ENCODE assay signal across 8 cellular contexts in the genomic region with DNA sequence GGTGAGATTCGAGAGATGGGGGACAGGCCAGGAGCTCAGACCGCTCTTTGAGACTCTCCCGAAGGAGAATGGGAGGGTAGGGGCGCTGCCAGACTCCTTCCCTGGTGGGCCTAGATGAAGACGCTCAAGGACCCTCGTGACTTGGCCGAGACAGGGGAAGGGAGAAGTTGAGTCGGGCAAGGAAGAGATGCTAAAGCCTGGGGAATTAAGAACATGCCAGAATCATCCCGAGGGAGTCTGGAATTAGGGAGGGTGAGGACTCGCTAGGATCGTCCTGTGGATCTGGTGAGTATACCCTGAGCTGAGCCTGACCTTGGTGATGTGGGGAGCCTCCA. TPM values are rescaled to one million over a fixed set of nuclear protein-coding genes. Genes with fewer than 3 reads are reported as not detected.
DNase-seq lines count a peak whose midpoint lies in the region; ATAC-seq and TF ChIP-seq lines count a peak whose summit lies in the region.

No MANE protein-coding gene starts in this region.

- no peak for DNase-seq in left ventricle myocardium inferior
- DNase-seq in Right ventricle myocardium superior, result no peak
- no peak for DNase-seq in ascending aorta (ENCODE audit: low spot score in 2 of 2)
- no peak for DNase-seq in mesendoderm
- no peak for DNase-seq in body of pancreas
- DNase-seq in thyroid gland, result no peak

- no peak for TF ChIP-seq POLR2A in body of pancreas (IDR thresholded peaks at IDR 0.05)
- no peak for TF ChIP-seq POLR2A in thyroid gland (IDR thresholded peaks at IDR 0.05)

- H3K27me3 ChIP-seq in left ventricle myocardium inferior (ENCODE audit: low read depth) (no peaks in the 10 kb centered on the region), ascending aorta (no peaks in the 10 kb centered on the region), mesendoderm (ENCODE audit: insufficient read depth, low read length, poor library complexity) (no peaks in the 10 kb centered on the region), body of pancreas (no peaks in the 10 kb centered on the region), thyroid gland (no peaks in the 10 kb centered on the region)

- H3K36me3 ChIP-seq in left ventricle myocardium inferior, result peaks cover 35% of the 10 kb centered on the region
- peaks cover 35 to 36% of the 10 kb centered on the region in 2 donors for H3K36me3 ChIP-seq in ascending aorta
- peaks cover 18% of the 10 kb centered on the region for H3K36me3 ChIP-seq in mesendoderm (ENCODE audit: control insufficient read depth, insufficient read depth, low read length)
- H3K36me3 ChIP-seq in urinary bladder (ENCODE audit: insufficient read depth), result peaks cover 2% of the 10 kb centered on the region
- H3K36me3 ChIP-seq in body of pancreas (replicated peaks in 1 of 2; ENCODE audit: insufficient read depth in 1 of 2, low read depth in 2 of 2), result peaks cover 0 to 16% of the 10 kb centered on the region in 2 donors
- H3K36me3 ChIP-seq in thyroid gland, result peaks cover 23 to 31% of the 10 kb centered on the region in 2 donors

- H3K79me1 ChIP-seq in mesendoderm (ENCODE audit: low read length), result peaks cover 12% of the 10 kb centered on the region

- peak overlapping the region; percentile 99 for H2AK5ac ChIP-seq in mesendoderm (ENCODE audit: low read length)

- ATAC-seq in Right ventricle myocardium superior (ENCODE audit: poor library complexity) (no peak), body of pancreas (no peak)
- no peak for ATAC-seq in activated CD4-positive, CD25-positive, alpha-beta regulatory T cell treated with anti-CD3 and anti-CD28 coated beads, Interleukin-2, amount 50 U/mL, for 24 hours

- TF ChIP-seq CTCF in left ventricle myocardium inferior (IDR thresholded peaks at IDR 0.05; ENCODE audit: borderline replicate concordance) (no peak), ascending aorta (IDR thresholded peaks at IDR 0.05) (no peak), body of pancreas (IDR thresholded peaks at IDR 0.05) (no peak), thyroid gland (IDR thresholded peaks at IDR 0.05) (no peak)

- intact Hi-C loops in left ventricle myocardium inferior (cut with micrococcal nuclease) (no loop called here), Right ventricle myocardium superior (cut with DNase I) (loop anchor here (5.0 kb wide), 1 partner anchor 124 kb away; no protein-coding TSS in a partner anchor), ascending aorta (cut with DNase I) (loop anchor here (5.0 kb wide), 2 partner anchors 69 to 119 kb away; partner anchors contain the start of genes PCIF1 and ZSWIM1), body of pancreas (cut with DNase I) (no loop called here), thyroid gland (cut with DNase I) (loop anchor here (10.0 kb wide), 1 partner anchor 122 kb away; the partner anchor contains the start of gene PCIF1)

- H3K4ac ChIP-seq in mesendoderm (ENCODE audit: low read depth, low read length), result peak overlapping the region; percentile 76

- no peak overlapping the region for H2BK120ac ChIP-seq in mesendoderm (ENCODE audit: low read depth, low read length)

- H3K56ac ChIP-seq in mesendoderm (ENCODE audit: low read length), result peak overlapping the region; percentile 99

- peak overlapping the region; percentile 78 for H2BK5ac ChIP-seq in mesendoderm (ENCODE audit: low read length)

- H3K4me3 ChIP-seq in left ventricle myocardium inferior, result peak overlapping the region; percentile 71
- peak overlapping the region; percentile 56 to 80 for H3K4me3 ChIP-seq in ascending aorta
- H3K4me3 ChIP-seq in mesendoderm (ENCODE audit: low read length), result peak overlapping the region; percentile 100
- H3K4me3 ChIP-seq in urinary bladder (ENCODE audit: low read depth, low read length), result peak overlapping the region; percentile 45
- H3K4me3 ChIP-seq in body of pancreas, result peak overlapping the region in 1 of 2 donors; percentile 41
- H3K4me3 ChIP-seq in thyroid gland (replicated peaks in 1 of 3), result peak overlapping the region in 1 of 3 donors; percentile 37

- H3K9me3 ChIP-seq in left ventricle myocardium inferior (replicated peaks) (no peaks in the 10 kb centered on the region), ascending aorta (no peaks in the 10 kb centered on the region), body of pancreas (no peaks in the 10 kb centered on the region), thyroid gland (no peaks in the 10 kb centered on the region)

- peak overlapping the region; percentile 100 for H3K9ac ChIP-seq in mesendoderm (ENCODE audit: low read length)

- H3K27ac ChIP-seq in left ventricle myocardium inferior (replicated peaks) (no peak overlapping the region), ascending aorta (no peak overlapping the region), mesendoderm (ENCODE audit: low read depth, low read length) (peak overlapping the region; percentile 45), urinary bladder (ENCODE audit: low read depth) (no peak overlapping the region), body of pancreas (no peak overlapping the region), thyroid gland (no peak overlapping the region)

- no peak overlapping the region for H4K5ac ChIP-seq in mesendoderm (ENCODE audit: low read length)

- H3K18ac ChIP-seq in mesendoderm (ENCODE audit: low read length), result peak overlapping the region; percentile 72

- H4K8ac ChIP-seq in mesendoderm (ENCODE audit: low read depth, low read length), result no peak overlapping the region

- peak overlapping the region; percentile 75 for H3K23ac ChIP-seq in mesendoderm (ENCODE audit: low read length)

- no peak overlapping the region for H2BK15ac ChIP-seq in mesendoderm (replicated peaks; ENCODE audit: low read depth)

- H3K4me1 ChIP-seq in left ventricle myocardium inferior, result peaks cover 15% of the 10 kb centered on the region
- peaks cover 11 to 12% of the 10 kb centered on the region in 2 donors for H3K4me1 ChIP-seq in ascending aorta
- peaks cover 4% of the 10 kb centered on the region for H3K4me1 ChIP-seq in mesendoderm (ENCODE audit: control insufficient read depth, low read depth, low read length)
- H3K4me1 ChIP-seq in urinary bladder (ENCODE audit: insufficient read depth), result no peaks in the 10 kb centered on the region
- H3K4me1 ChIP-seq in body of pancreas, result peaks cover 6% of the 10 kb centered on the region
- peaks cover 4 to 5% of the 10 kb centered on the region in 2 donors for H3K4me1 ChIP-seq in thyroid gland

- peak overlapping the region; percentile 60 for H3K4me2 ChIP-seq in mesendoderm (ENCODE audit: low read length)

- H3K79me2 ChIP-seq in mesendoderm (ENCODE audit: control insufficient read depth, insufficient read depth, low read length), result peaks cover 23% of the 10 kb centered on the region

- no CpG with 5 or more reads among the region's 11 CpGs for WGBS in mesendoderm (ENCODE audit: extremely low coverage, insufficient coverage, low lambda C conversion rate)
- WGBS in urinary bladder, result 4% methylated on average over 11 of the region's 11 CpGs
- WGBS in body of pancreas, 2 donors, result 10 to 11% methylated on average over 10 to 11 of the region's 11 CpGs
- WGBS in thyroid gland, 2 donors, result 4 to 5% methylated on average over 9 to 10 of the region's 11 CpGs

RNA-seq across cellular contexts. Expression of gene UBE2C, which starts 0.5 kb away (rescaled TPM):
- total RNA-seq in left ventricle myocardium inferior (0.91 TPM), Right ventricle myocardium superior (1.1 TPM), ascending aorta (not detected), urinary bladder (15.6 TPM), body of pancreas (not detected), thyroid gland (1 to 10 TPM in 2 of 4 donors, under 1 TPM in 1, not detected in 1; 0.45 to 5.8 (median 2.6) TPM)
- 442 TPM for polyA plus RNA-seq in mesendoderm (2013, experiment 1 of 2)
- 450 TPM for polyA plus RNA-seq in mesendoderm (2013, experiment 2 of 2)
- 2.2 TPM for polyA plus RNA-seq in urinary bladder

RNA-seq across cellular contexts. Expression of gene TNNC2, which starts 14.1 kb away (rescaled TPM):
- total RNA-seq in left ventricle myocardium inferior (0.33 TPM), Right ventricle myocardium superior (0.43 TPM), ascending aorta (not detected), urinary bladder (23.2 TPM), body of pancreas (not detected), thyroid gland (1 to 10 TPM in 1 of 4 donors, not detected in 3; 1.4 TPM)
- polyA plus RNA-seq in mesendoderm (2013, experiment 1 of 2), result 2.9 TPM
- polyA plus RNA-seq in mesendoderm (2013, experiment 2 of 2), result 3.8 TPM
- polyA plus RNA-seq in urinary bladder, result 4.1 TPM

RNA-seq across cellular contexts. Expression of gene SNX21, which starts 20.6 kb away (rescaled TPM):
- total RNA-seq in left ventricle myocardium inferior (24.7 TPM), Right ventricle myocardium superior (22.1 TPM), ascending aorta (182 TPM), urinary bladder (33.5 TPM), body of pancreas (10 to 100 TPM; 42.8 to 46.5 TPM), thyroid gland (10 to 100 TPM; 41.5 to 54.9 (median 48.8) TPM)
- polyA plus RNA-seq in mesendoderm (2013, experiment 1 of 2), result 5.7 TPM
- polyA plus RNA-seq in mesendoderm (2013, experiment 2 of 2), result 5.7 TPM
- polyA plus RNA-seq in urinary bladder, result 93.2 TPM

RNA-seq across cellular contexts. Expression of gene DNTTIP1, which starts 21.2 kb away (rescaled TPM):
- total RNA-seq in left ventricle myocardium inferior (22.2 TPM), Right ventricle myocardium superior (14.5 TPM), ascending aorta (4.6 TPM), urinary bladder (8.1 TPM), body of pancreas (10 to 100 TPM; 14.8 to 18.9 TPM), thyroid gland (10 to 100 TPM; 22.1 to 26.4 (median 24.9) TPM)
- polyA plus RNA-seq in mesendoderm (2013, experiment 1 of 2), result 55.5 TPM
- 56.2 TPM for polyA plus RNA-seq in mesendoderm (2013, experiment 2 of 2)
- 67.0 TPM for polyA plus RNA-seq in urinary bladder

RNA-seq across cellular contexts. Expression of gene WFDC3, which starts 21.3 kb away (rescaled TPM):
- 0.55 TPM for total RNA-seq in left ventricle myocardium inferior
- total RNA-seq in Right ventricle myocardium superior, result 0.54 TPM
- total RNA-seq in ascending aorta, result not detected
- 0.27 TPM for polyA plus RNA-seq in mesendoderm (2013, experiment 1 of 2)
- 0.29 TPM for polyA plus RNA-seq in mesendoderm (2013, experiment 2 of 2)
- 0.90 TPM for total RNA-seq in urinary bladder
- polyA plus RNA-seq in urinary bladder, result 31.5 TPM
- not detected for total RNA-seq in body of pancreas
- total RNA-seq in thyroid gland, result under 1 TPM in 1 of 4 donors, not detected in 3; 0.94 TPM

Comparison
In these comparisons a context has a peak if more than half of its experiments do, and no peak if none do; other contexts are left out.
1. intact Hi-C loops: an anchor here in Right ventricle myocardium superior (5.0 kb wide), ascending aorta (5.0 kb wide) and thyroid gland (10.0 kb wide); none called in left ventricle myocardium inferior and body of pancreas.